Comparison of ENCODE assay signal across 8 cellular contexts in genomic region chr2:42127425-42128424, GRCh38. TPM values are rescaled to one million over a fixed set of nuclear protein-coding genes. Genes with fewer than 3 reads are reported as not detected.
DNase-seq lines count a peak whose midpoint lies in the region; ATAC-seq and TF ChIP-seq lines count a peak whose summit lies in the region.

No MANE protein-coding gene starts in this region.

- no peaks in the 10 kb centered on the region for H4K20me1 ChIP-seq in PC-9 (ENCODE audit: insufficient read depth)

- peak overlapping the region; percentile 93 for H3K27ac ChIP-seq in parathyroid adenoma
- H3K27ac ChIP-seq in PC-9: no peak overlapping the region
- peak overlapping the region in 2 of 4 donors; percentile 40 to 52 for H3K27ac ChIP-seq in tibial nerve

- H3K4me1 Mint-ChIP-seq in activated B cell treated with CpG ODN at 0.5 μM for 24 hours: peaks cover 89% of the 10 kb centered on the region

- H3K9me2 ChIP-seq in PC-9 (ENCODE audit: insufficient read depth): no peaks in the 10 kb centered on the region

- TF ChIP-seq CTCF in activated B cell treated with CpG ODN at 0.5 μM for 24 hours (IDR thresholded peaks at IDR 0.05): no peak
- TF ChIP-seq CTCF in parathyroid adenoma (IDR thresholded peaks at IDR 0.05): no peak
- no peak for TF ChIP-seq CTCF in PC-9 (conservative IDR thresholded peaks at IDR 0.05)
- no peak for TF ChIP-seq CTCF in tibial nerve (IDR thresholded peaks at IDR 0.05)

- H3K27ac Mint-ChIP-seq in activated B cell treated with CpG ODN at 0.5 μM for 24 hours: peak overlapping the region; percentile 75

- H3K9me3 Mint-ChIP-seq in activated B cell treated with CpG ODN at 0.5 μM for 24 hours: no peaks in the 10 kb centered on the region

- H3K4me3 ChIP-seq in parathyroid adenoma (ENCODE audit: low read depth, low read length) (no peak overlapping the region), PC-9 (no peak overlapping the region), tibial nerve (no peak overlapping the region)

- BruUV-seq in PC-9 (replicated peaks; lab: Mats Ljungman, UMichigan): no TSS peak

- intact Hi-C loops in activated B cell treated with CpG ODN at 0.5 μM for 24 hours (cut with micrococcal nuclease) (loop anchor here (1.0 kb wide), 2 partner anchors 9 kb away; no protein-coding TSS in a partner anchor), PC-9 (cut with micrococcal nuclease; ENCODE audit: unreplicated experiment) (no loop called here)

- no peaks in the 10 kb centered on the region for H3K36me3 Mint-ChIP-seq in activated B cell treated with CpG ODN at 0.5 μM for 24 hours (ENCODE audit: low read depth)

- TF ChIP-seq EP300 in tibial nerve (IDR thresholded peaks at IDR 0.05): no peak

- TF ChIP-seq POLR2A in tibial nerve (IDR thresholded peaks at IDR 0.05): no peak

- H3K4me1 ChIP-seq in parathyroid adenoma (peaks cover 47% of the 10 kb centered on the region), PC-9 (replicated peaks; ENCODE audit: insufficient read depth) (peaks cover 53% of the 10 kb centered on the region), tibial nerve (peaks cover 0 to 39% (median 21%) of the 10 kb centered on the region in 4 donors)

- CTCF ChIA-PET in activated B cell treated with CpG ODN at 0.5 μM for 24 hours (lab: Charles Lee): interaction anchor here (0.9 to 1.7 kb wide), 2 partner anchors 12 to 22 kb away, joined by 4 read pairs; no protein-coding TSS in a partner anchor
- CTCF ChIA-PET in PC-9 (lab: Charles Lee): no interaction called here

- H3K27me3 ChIP-seq in parathyroid adenoma (ENCODE audit: control insufficient read depth, insufficient read depth, low read length) (no peaks in the 10 kb centered on the region), PC-9 (ENCODE audit: insufficient read depth, low read depth) (no peaks in the 10 kb centered on the region), tibial nerve (no peaks in the 10 kb centered on the region)

- peak overlapping the region; percentile 66 for H3K4me3 Mint-ChIP-seq in activated B cell treated with CpG ODN at 0.5 μM for 24 hours

- ATAC-seq in GM19023 (IDR thresholded peaks at IDR 0.05; ENCODE audit: unreplicated experiment): peak; percentile 64
- peak; percentile 66 for ATAC-seq in HG02870 (IDR thresholded peaks at IDR 0.05; ENCODE audit: unreplicated experiment)
- peak; percentile 57 for ATAC-seq in activated B cell treated with CpG ODN at 0.5 μM for 24 hours (ENCODE audit: low read depth)

- 73 to 84% methylated on average over 5 of the region's 5 CpGs for WGBS in tibial nerve, 2 donors

- no peak overlapping the region for H3K9ac ChIP-seq in parathyroid adenoma

- no peak overlapping the region for H3K4me2 ChIP-seq in parathyroid adenoma (ENCODE audit: low read length)
- no peak overlapping the region for H3K4me2 ChIP-seq in PC-9

- peak overlapping the region; percentile 68 for H2AFZ ChIP-seq in parathyroid adenoma
- H2AFZ ChIP-seq in PC-9: no peak overlapping the region

- DNase-seq in activated B cell treated with CpG ODN at 0.5 μM for 24 hours: no peak
- DNase-seq in HUDEP-2 (lab: John Stamatoyannopoulos, UW; ENCODE audit: unreplicated experiment in 76 of 76): no peak
- no peak for DNase-seq in PC-9
- no peak for DNase-seq in tibial nerve (ENCODE audit: low spot score in 2 of 2)
- DNase-seq in NCI-H146 treated with DMSO at 0.1 percent for 48 hours (lab: John Stamatoyannopoulos, UW; ENCODE audit: unreplicated experiment): no peak

- H3K79me2 ChIP-seq in parathyroid adenoma (no peaks in the 10 kb centered on the region), PC-9 (ENCODE audit: low read depth) (no peaks in the 10 kb centered on the region)

- no peaks in the 10 kb centered on the region for H3K27me3 Mint-ChIP-seq in activated B cell treated with CpG ODN at 0.5 μM for 24 hours

- H3F3A ChIP-seq in PC-9 (ENCODE audit: insufficient read depth, low read depth): peaks cover 35% of the 10 kb centered on the region

- H3K9me3 ChIP-seq in parathyroid adenoma (ENCODE audit: control insufficient read depth, low read length) (no peaks in the 10 kb centered on the region), PC-9 (ENCODE audit: insufficient read depth, low read depth) (no peaks in the 10 kb centered on the region), tibial nerve (no peaks in the 10 kb centered on the region)

- H3K36me3 ChIP-seq in parathyroid adenoma (ENCODE audit: control insufficient read depth, insufficient read depth, low read length) (no peaks in the 10 kb centered on the region), PC-9 (ENCODE audit: low read depth) (no peaks in the 10 kb centered on the region), tibial nerve (no peaks in the 10 kb centered on the region)

- POLR2A ChIA-PET in activated B cell treated with CpG ODN at 0.5 μM for 24 hours (lab: Charles Lee): interaction anchor here (0.6 to 7.2 kb wide), 9 partner anchors 8 to 44 kb away, joined by 3 to 53 read pairs (median 4); no protein-coding TSS in a partner anchor
- POLR2A ChIA-PET in PC-9 (lab: Charles Lee; ENCODE audit: unreplicated experiment): interaction anchor here (0.5 kb wide), 1 partner anchor 64 kb away, joined by 9 read pairs; no protein-coding TSS in a partner anchor

RNA-seq across cellular contexts. Expression of gene EML4, which starts 41.4 kb away (rescaled TPM):
- total RNA-seq in activated B cell treated with CpG ODN at 0.5 μM for 24 hours (83.2 and 95.8 TPM in 2 replicates), PC-9 (2021) (52.0 and 64.1 TPM in 2 replicates), tibial nerve (10 to 100 TPM; 20.8 to 29.8 (median 25.3) TPM)
